In the genomic region with DNA sequence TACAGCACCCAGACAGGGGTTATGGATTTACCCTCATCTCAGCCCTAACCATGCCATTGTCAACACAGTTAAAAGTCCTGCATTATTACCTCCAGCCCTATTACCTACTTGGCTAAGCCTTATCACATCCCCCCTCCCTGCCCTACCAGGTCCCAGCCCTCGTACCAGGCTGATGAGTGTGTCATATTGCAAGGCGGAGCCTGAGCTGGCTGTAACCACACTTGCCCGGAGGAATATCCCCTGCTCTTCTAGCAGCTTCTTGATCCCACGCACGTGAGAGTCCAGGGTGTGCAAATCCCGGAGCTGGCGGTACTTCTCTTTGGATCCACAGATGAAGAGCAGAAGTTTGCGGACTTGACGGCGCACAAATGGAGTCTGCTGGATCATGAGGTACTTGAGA, we compare ENCODE assay signal across 16 cellular contexts.
DNase-seq lines count a peak whose midpoint lies in the region; ATAC-seq, FAIRE-seq and TF ChIP-seq lines count a peak whose summit lies in the region.
"Had no signal": no experiment of that assay in that cellular context is flagged by ENCODE, and none has a peak within 500 bp of the region (broad histone marks: within the 10 kb centered on the region; RNA-seq: fewer than 3 reads in every experiment).

No MANE protein-coding gene starts in this region.

- H3K27me3 ChIP-seq in foreskin keratinocyte (no peaks in the 10 kb centered on the region), pancreas (no peaks in the 10 kb centered on the region), vagina (no peaks in the 10 kb centered on the region)
- H3K27me3 ChIP-seq: gastrocnemius medialis had no signal

- no peak overlapping the region for H3K27ac ChIP-seq in foreskin keratinocyte
- H3K27ac ChIP-seq in pancreas = no peak overlapping the region
- H3K27ac ChIP-seq in vagina = no peak overlapping the region
- H3K27ac ChIP-seq: gastrocnemius medialis had no signal

- no peak for TF ChIP-seq CTCF in foreskin keratinocyte (conservative IDR thresholded peaks at IDR 0.05)
- no peak for TF ChIP-seq CTCF in pancreas (IDR thresholded peaks at IDR 0.05)
- TF ChIP-seq CTCF in vagina (IDR thresholded peaks at IDR 0.05) = no peak

- H3K9me3 ChIP-seq in pancreas (no peaks in the 10 kb centered on the region), vagina (no peaks in the 10 kb centered on the region)
- H3K9me3 ChIP-seq: gastrocnemius medialis had no signal

- 75 to 78% methylated on average over 10 of the region's 10 CpGs for WGBS in pancreas, 2 donors

- TF ChIP-seq POLR2A in vagina (IDR thresholded peaks at IDR 0.05) = no peak

- intact Hi-C loops in pancreas (cut with DNase I) = no loop called here
- intact Hi-C loops in vagina (cut with DNase I) = no loop called here

- ATAC-seq in foreskin keratinocyte (no peak), pancreas (peak in 3 of 4 donors; percentile 32 to 79 (median 74)), HG02938 (IDR thresholded peaks at IDR 0.05; ENCODE audit: unreplicated experiment) (no peak)
- ATAC-seq: gastrocnemius medialis had no signal

- FAIRE-seq in pancreas (lab: Jason Lieb, UNC) = no peak
- FAIRE-seq: GM12892 had no signal

- H3K4me3 ChIP-seq in pancreas (no peak overlapping the region), vagina (no peak overlapping the region)
- H3K4me3 ChIP-seq: gastrocnemius medialis, smooth muscle cell had no signal

- H3K4me1 ChIP-seq in foreskin keratinocyte = no peaks in the 10 kb centered on the region
- H3K4me1 ChIP-seq in pancreas = no peaks in the 10 kb centered on the region
- no peaks in the 10 kb centered on the region for H3K4me1 ChIP-seq in vagina
- H3K4me1 ChIP-seq: gastrocnemius medialis had no signal

- peaks cover 9 to 90% (median 44%) of the 10 kb centered on the region in 3 donors for H3K36me3 ChIP-seq in pancreas
- peaks cover 6 to 100% of the 10 kb centered on the region in 2 donors for H3K36me3 ChIP-seq in vagina

- peak; percentile 22 for DNase-seq in EL
- DNase-seq in RPMI7951 (ENCODE audit: low read depth) = peak; percentile 18
- DNase-seq in foreskin keratinocyte = peak; percentile 7 to 38
- peak in 4 of 6 donors; percentile 40 to 63 (median 54) for DNase-seq in pancreas
- DNase-seq in cerebellum (ENCODE audit: low spot score) = no peak
- no peak for DNase-seq in vagina (ENCODE audit: extremely low spot score in 2 of 2)
- DNase-seq: activated gamma-delta T cell; gastrocnemius medialis; KG1; NCI-H1694 treated with DMSO at 0.1 percent for 48 hours; NCI-H524; OCI-M1; stimulated activated naive CD4-positive, alpha-beta T cell treated with Interleukin-2 at 50 U/mL for 16 hours had no signal

Comparison
In these comparisons a context has a peak if more than half of its experiments do, and no peak if none do; other contexts are left out.
1. DNase-seq: peak in EL (single experiment), RPMI7951 (single experiment), foreskin keratinocyte (2 of 2) and pancreas (4 of 6); none in cerebellum (single experiment) and vagina (0 of 2).
2. ATAC-seq: peak in pancreas (3 of 4); none in foreskin keratinocyte (single experiment) and HG02938 (single experiment).